Comparison of ENCODE assay signal across 1 cellular context in the genomic region with DNA sequence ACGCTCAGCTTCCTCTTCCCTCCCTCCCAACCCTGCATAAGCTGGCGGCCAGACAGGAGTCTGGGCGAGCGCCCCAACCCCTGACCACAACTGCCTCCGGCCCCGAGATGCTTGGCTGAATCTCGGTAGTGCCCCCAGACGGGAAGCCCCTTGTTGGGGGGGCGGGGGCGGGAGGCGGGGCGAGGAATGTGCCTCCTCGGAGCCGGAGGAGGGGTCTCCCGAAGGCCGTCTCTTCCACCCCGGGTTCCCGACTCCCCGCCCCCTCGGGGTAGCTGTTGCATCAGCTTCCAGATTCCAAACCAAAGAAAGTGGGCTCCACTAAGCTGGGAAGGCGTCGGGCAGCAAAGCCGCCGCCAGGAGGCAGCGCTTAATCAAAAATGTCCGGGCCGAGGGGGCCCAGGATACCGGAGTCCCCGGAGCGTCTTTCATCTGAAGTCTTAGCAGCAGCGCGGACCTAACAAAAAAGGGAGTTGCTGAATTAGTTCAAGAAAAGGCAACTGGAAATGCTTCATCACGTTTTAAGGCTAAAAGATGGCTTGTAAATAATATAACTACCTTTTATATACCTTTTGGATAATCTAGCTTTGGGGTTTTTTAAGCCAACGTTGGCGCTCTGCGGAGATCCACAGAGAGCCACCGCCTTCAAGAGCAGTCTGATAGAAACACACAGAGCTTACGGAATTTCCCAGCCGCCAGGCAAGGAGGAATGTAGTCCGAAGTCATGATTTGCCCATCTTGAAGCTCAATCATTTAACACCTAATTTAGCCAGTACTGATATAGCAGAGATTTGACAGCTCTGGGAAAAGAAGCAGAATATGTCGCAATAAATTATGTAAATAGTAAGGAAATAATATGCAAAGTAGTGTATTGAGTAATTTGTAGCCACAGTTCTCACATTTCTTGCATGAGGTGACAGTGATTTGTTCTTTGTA.
TF ChIP-seq lines count a peak whose summit lies in the region.

No MANE protein-coding gene starts in this region.

TF ChIP-seq in HepG2, 621 proteins besides CTCF, POLR2A, EP300 and RAD21 (continued from another document and continues in another):
- TF ChIP-seq, protein P1, sequence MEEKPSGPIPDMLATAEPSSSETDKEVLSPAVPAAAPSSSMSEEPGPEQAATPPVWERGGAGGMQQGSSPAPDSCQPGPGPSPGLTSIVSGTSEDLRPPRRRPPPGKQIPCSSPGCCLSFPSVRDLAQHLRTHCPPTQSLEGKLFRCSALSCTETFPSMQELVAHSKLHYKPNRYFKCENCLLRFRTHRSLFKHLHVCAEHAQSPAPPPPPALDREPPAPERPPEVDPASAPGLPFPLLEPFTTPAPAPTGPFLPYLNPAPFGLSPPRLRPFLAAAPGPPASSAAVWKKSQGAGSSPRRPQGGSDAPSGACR (CRISPR knock-in tag; IDR thresholded peaks at IDR 0.05) = no peak
- TF ChIP-seq ZBTB42 (CRISPR knock-in tag; IDR thresholded peaks at IDR 0.05) = no peak
- no peak for TF ChIP-seq ZSCAN31 (CRISPR knock-in tag; IDR thresholded peaks at IDR 0.05; ENCODE audit: low read depth)
- no peak for TF ChIP-seq ATAD3A (CRISPR knock-in tag; IDR thresholded peaks at IDR 0.05)
- no peak for TF ChIP-seq REL (CRISPR knock-in tag; conservative IDR thresholded peaks at IDR 0.05)
- TF ChIP-seq, protein P2, sequence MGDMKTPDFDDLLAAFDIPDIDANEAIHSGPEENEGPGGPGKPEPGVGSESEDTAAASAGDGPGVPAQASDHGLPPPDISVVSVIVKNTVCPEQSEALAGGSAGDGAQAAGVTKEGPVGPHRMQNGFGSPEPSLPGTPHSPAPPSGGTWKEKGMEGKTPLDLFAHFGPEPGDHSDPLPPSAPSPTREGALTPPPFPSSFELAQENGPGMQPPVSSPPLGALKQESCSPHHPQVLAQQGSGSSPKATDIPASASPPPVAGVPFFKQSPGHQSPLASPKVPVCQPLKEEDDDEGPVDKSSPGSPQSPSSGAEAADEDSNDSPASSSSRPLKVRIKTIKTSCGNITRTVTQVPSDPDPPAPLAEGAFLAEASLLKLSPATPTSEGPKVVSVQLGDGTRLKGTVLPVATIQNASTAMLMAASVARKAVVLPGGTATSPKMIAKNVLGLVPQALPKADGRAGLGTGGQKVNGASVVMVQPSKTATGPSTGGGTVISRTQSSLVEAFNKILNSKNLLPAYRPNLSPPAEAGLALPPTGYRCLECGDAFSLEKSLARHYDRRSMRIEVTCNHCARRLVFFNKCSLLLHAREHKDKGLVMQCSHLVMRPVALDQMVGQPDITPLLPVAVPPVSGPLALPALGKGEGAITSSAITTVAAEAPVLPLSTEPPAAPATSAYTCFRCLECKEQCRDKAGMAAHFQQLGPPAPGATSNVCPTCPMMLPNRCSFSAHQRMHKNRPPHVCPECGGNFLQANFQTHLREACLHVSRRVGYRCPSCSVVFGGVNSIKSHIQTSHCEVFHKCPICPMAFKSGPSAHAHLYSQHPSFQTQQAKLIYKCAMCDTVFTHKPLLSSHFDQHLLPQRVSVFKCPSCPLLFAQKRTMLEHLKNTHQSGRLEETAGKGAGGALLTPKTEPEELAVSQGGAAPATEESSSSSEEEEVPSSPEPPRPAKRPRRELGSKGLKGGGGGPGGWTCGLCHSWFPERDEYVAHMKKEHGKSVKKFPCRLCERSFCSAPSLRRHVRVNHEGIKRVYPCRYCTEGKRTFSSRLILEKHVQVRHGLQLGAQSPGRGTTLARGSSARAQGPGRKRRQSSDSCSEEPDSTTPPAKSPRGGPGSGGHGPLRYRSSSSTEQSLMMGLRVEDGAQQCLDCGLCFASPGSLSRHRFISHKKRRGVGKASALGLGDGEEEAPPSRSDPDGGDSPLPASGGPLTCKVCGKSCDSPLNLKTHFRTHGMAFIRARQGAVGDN (CRISPR knock-in tag; IDR thresholded peaks at IDR 0.05) = peak; percentile 22; the same call in 1 of the 2 replicates
- TF ChIP-seq, protein P3, sequence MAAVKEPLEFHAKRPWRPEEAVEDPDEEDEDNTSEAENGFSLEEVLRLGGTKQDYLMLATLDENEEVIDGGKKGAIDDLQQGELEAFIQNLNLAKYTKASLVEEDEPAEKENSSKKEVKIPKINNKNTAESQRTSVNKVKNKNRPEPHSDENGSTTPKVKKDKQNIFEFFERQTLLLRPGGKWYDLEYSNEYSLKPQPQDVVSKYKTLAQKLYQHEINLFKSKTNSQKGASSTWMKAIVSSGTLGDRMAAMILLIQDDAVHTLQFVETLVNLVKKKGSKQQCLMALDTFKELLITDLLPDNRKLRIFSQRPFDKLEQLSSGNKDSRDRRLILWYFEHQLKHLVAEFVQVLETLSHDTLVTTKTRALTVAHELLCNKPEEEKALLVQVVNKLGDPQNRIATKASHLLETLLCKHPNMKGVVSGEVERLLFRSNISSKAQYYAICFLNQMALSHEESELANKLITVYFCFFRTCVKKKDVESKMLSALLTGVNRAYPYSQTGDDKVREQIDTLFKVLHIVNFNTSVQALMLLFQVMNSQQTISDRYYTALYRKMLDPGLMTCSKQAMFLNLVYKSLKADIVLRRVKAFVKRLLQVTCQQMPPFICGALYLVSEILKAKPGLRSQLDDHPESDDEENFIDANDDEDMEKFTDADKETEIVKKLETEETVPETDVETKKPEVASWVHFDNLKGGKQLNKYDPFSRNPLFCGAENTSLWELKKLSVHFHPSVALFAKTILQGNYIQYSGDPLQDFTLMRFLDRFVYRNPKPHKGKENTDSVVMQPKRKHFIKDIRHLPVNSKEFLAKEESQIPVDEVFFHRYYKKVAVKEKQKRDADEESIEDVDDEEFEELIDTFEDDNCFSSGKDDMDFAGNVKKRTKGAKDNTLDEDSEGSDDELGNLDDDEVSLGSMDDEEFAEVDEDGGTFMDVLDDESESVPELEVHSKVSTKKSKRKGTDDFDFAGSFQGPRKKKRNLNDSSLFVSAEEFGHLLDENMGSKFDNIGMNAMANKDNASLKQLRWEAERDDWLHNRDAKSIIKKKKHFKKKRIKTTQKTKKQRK (IDR thresholded peaks at IDR 0.05; ENCODE audit: low read length) = no peak
- TF ChIP-seq ETV6 (CRISPR knock-in tag; conservative IDR thresholded peaks at IDR 0.05) = no peak
- TF ChIP-seq ZBTB8A (CRISPR knock-in tag; IDR thresholded peaks at IDR 0.05; ENCODE audit: borderline replicate concordance, low read depth) = no peak
- TF ChIP-seq TBX3 (IDR thresholded peaks at IDR 0.05; ENCODE audit: borderline replicate concordance) = peak; percentile 44; the same call in 1 of the 2 replicates
- TF ChIP-seq TCF12 (IDR thresholded peaks at IDR 0.05) = no peak
- no peak for TF ChIP-seq TCF12 (CRISPR knock-in tag; IDR thresholded peaks at IDR 0.05)
- TF ChIP-seq NR3C1 (CRISPR knock-in tag; IDR thresholded peaks at IDR 0.05) = no peak
- no peak for TF ChIP-seq ZNF569 (CRISPR knock-in tag; IDR thresholded peaks at IDR 0.05; ENCODE audit: borderline replicate concordance)
- TF ChIP-seq, protein P4, sequence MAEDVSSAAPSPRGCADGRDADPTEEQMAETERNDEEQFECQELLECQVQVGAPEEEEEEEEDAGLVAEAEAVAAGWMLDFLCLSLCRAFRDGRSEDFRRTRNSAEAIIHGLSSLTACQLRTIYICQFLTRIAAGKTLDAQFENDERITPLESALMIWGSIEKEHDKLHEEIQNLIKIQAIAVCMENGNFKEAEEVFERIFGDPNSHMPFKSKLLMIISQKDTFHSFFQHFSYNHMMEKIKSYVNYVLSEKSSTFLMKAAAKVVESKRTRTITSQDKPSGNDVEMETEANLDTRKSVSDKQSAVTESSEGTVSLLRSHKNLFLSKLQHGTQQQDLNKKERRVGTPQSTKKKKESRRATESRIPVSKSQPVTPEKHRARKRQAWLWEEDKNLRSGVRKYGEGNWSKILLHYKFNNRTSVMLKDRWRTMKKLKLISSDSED (CRISPR knock-in tag; IDR thresholded peaks at IDR 0.05) = no peak
- no peak; the same call in none of the 2 replicates for TF ChIP-seq FOXA3 (CRISPR knock-in tag; IDR thresholded peaks at IDR 0.05)
- TF ChIP-seq, protein P5, sequence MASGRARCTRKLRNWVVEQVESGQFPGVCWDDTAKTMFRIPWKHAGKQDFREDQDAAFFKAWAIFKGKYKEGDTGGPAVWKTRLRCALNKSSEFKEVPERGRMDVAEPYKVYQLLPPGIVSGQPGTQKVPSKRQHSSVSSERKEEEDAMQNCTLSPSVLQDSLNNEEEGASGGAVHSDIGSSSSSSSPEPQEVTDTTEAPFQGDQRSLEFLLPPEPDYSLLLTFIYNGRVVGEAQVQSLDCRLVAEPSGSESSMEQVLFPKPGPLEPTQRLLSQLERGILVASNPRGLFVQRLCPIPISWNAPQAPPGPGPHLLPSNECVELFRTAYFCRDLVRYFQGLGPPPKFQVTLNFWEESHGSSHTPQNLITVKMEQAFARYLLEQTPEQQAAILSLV (CRISPR knock-in tag; IDR thresholded peaks at IDR 0.05; ENCODE audit: borderline replicate concordance) = no peak
- TF ChIP-seq ZNF205 (CRISPR knock-in tag; IDR thresholded peaks at IDR 0.05) = no peak; the same call in none of the 2 replicates
- peak; percentile 35; the same call in 1 of the 2 replicates for TF ChIP-seq ZMYM2 (CRISPR knock-in tag; IDR thresholded peaks at IDR 0.05)
- TF ChIP-seq BHLHE40 (IDR thresholded peaks at IDR 0.05; ENCODE audit: low read length) = no peak
- TF ChIP-seq U2AF1 (optimal IDR thresholded peaks at IDR 0.05; ENCODE audit: low read depth, low read length) = no peak
- no peak for TF ChIP-seq ZIK1 (CRISPR knock-in tag; IDR thresholded peaks at IDR 0.05; ENCODE audit: borderline replicate concordance, low read depth)
- TF ChIP-seq ZNF709 (CRISPR knock-in tag; IDR thresholded peaks at IDR 0.05) = no peak
- no peak for TF ChIP-seq ZNF12 (CRISPR knock-in tag; IDR thresholded peaks at IDR 0.05)
- TF ChIP-seq, protein P6, sequence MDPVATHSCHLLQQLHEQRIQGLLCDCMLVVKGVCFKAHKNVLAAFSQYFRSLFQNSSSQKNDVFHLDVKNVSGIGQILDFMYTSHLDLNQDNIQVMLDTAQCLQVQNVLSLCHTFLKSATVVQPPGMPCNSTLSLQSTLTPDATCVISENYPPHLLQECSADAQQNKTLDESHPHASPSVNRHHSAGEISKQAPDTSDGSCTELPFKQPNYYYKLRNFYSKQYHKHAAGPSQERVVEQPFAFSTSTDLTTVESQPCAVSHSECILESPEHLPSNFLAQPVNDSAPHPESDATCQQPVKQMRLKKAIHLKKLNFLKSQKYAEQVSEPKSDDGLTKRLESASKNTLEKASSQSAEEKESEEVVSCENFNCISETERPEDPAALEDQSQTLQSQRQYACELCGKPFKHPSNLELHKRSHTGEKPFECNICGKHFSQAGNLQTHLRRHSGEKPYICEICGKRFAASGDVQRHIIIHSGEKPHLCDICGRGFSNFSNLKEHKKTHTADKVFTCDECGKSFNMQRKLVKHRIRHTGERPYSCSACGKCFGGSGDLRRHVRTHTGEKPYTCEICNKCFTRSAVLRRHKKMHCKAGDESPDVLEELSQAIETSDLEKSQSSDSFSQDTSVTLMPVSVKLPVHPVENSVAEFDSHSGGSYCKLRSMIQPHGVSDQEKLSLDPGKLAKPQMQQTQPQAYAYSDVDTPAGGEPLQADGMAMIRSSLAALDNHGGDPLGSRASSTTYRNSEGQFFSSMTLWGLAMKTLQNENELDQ (CRISPR knock-in tag; IDR thresholded peaks at IDR 0.05; ENCODE audit: borderline replicate concordance) = no peak
- no peak for TF ChIP-seq CREB1 (IDR thresholded peaks at IDR 0.05)
- TF ChIP-seq CREB1 (CRISPR knock-in tag; IDR thresholded peaks at IDR 0.05) = no peak; the same call in 1 of the 2 replicates
- no peak for TF ChIP-seq PHB2 (IDR thresholded peaks at IDR 0.05; ENCODE audit: partially characterized antibody)
- 0 out of 2 replicates have a peak, but pooled peaks have one; percentile 59 for TF ChIP-seq ZFP1 (CRISPR knock-in tag; IDR thresholded peaks at IDR 0.05)
- TF ChIP-seq, protein P7, sequence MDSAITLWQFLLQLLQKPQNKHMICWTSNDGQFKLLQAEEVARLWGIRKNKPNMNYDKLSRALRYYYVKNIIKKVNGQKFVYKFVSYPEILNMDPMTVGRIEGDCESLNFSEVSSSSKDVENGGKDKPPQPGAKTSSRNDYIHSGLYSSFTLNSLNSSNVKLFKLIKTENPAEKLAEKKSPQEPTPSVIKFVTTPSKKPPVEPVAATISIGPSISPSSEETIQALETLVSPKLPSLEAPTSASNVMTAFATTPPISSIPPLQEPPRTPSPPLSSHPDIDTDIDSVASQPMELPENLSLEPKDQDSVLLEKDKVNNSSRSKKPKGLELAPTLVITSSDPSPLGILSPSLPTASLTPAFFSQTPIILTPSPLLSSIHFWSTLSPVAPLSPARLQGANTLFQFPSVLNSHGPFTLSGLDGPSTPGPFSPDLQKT (CRISPR knock-in tag; IDR thresholded peaks at IDR 0.05; ENCODE audit: borderline replicate concordance) = no peak
- TF ChIP-seq NFE2 (CRISPR knock-in tag; IDR thresholded peaks at IDR 0.05) = no peak
- TF ChIP-seq BRCA1 (CRISPR knock-in tag; IDR thresholded peaks at IDR 0.05) = no peak
- TF ChIP-seq REPIN1 (CRISPR knock-in tag; IDR thresholded peaks at IDR 0.05; ENCODE audit: borderline replicate concordance, low read depth) = no peak
- TF ChIP-seq ZNF619 (CRISPR knock-in tag; IDR thresholded peaks at IDR 0.05) = no peak
- TF ChIP-seq ZNF678 (CRISPR knock-in tag; IDR thresholded peaks at IDR 0.05) = no peak
- TF ChIP-seq, protein P8, sequence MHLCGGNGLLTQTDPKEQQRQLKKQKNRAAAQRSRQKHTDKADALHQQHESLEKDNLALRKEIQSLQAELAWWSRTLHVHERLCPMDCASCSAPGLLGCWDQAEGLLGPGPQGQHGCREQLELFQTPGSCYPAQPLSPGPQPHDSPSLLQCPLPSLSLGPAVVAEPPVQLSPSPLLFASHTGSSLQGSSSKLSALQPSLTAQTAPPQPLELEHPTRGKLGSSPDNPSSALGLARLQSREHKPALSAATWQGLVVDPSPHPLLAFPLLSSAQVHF (CRISPR knock-in tag; IDR thresholded peaks at IDR 0.05) = no peak
- TF ChIP-seq, protein P9, sequence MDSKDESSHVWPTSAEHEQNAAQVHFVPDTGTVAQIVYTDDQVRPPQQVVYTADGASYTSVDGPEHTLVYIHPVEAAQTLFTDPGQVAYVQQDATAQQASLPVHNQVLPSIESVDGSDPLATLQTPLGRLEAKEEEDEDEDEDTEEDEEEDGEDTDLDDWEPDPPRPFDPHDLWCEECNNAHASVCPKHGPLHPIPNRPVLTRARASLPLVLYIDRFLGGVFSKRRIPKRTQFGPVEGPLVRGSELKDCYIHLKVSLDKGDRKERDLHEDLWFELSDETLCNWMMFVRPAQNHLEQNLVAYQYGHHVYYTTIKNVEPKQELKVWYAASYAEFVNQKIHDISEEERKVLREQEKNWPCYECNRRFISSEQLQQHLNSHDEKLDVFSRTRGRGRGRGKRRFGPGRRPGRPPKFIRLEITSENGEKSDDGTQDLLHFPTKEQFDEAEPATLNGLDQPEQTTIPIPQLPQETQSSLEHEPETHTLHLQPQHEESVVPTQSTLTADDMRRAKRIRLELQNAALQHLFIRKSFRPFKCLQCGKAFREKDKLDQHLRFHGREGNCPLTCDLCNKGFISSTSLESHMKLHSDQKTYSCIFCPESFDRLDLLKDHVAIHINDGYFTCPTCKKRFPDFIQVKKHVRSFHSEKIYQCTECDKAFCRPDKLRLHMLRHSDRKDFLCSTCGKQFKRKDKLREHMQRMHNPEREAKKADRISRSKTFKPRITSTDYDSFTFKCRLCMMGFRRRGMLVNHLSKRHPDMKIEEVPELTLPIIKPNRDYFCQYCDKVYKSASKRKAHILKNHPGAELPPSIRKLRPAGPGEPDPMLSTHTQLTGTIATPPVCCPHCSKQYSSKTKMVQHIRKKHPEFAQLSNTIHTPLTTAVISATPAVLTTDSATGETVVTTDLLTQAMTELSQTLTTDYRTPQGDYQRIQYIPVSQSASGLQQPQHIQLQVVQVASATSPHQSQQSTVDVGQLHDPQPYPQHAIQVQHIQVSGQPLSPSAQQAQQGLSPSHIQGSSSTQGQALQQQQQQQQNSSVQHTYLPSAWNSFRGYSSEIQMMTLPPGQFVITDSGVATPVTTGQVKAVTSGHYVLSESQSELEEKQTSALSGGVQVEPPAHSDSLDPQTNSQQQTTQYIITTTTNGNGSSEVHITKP (CRISPR knock-in tag; IDR thresholded peaks at IDR 0.05; ENCODE audit: low read depth) = no peak; the same call in 1 of the 2 replicates
- no peak for TF ChIP-seq ZNF552 (CRISPR knock-in tag; IDR thresholded peaks at IDR 0.05; ENCODE audit: borderline replicate concordance)
- no peak for TF ChIP-seq EED (CRISPR knock-in tag; IDR thresholded peaks at IDR 0.05)
- TF ChIP-seq SNRNP70 (IDR thresholded peaks at IDR 0.05; ENCODE audit: low read depth, low read length) = no peak
